In genomic region chr14:24072881-24073877, GRCh38 we compare ENCODE assay signal across 1 cellular context.
TF ChIP-seq lines count a peak whose summit lies in the region.

No MANE protein-coding gene starts in this region.

TF ChIP-seq in K562, 482 proteins besides CTCF, POLR2A, EP300 and RAD21:
- TF ChIP-seq PML (IDR thresholded peaks at IDR 0.05; ENCODE audit: low read length) (no peak), ZFP36 (IDR thresholded peaks at IDR 0.05; ENCODE audit: low read depth, low read length, partially characterized antibody) (peak; percentile 12)
